In genomic region chr20:1934162-1934561, GRCh38 we compare ENCODE assay signal across 13 cellular contexts. TPM values are rescaled to one million over a fixed set of nuclear protein-coding genes. Genes with fewer than 3 reads are reported as not detected.
DNase-seq lines count a peak whose midpoint lies in the region; ATAC-seq and TF ChIP-seq lines count a peak whose summit lies in the region.
"Had no signal": no experiment of that assay in that cellular context is flagged by ENCODE, and none has a peak within 500 bp of the region (broad histone marks: within the 10 kb centered on the region; RNA-seq: fewer than 3 reads in every experiment).

No MANE protein-coding gene starts in this region.

- H3K36me3 ChIP-seq in GM23248 (ENCODE audit: low read depth), result 0 out of 2 replicates have a peak, but pooled peaks cover 6% of the 10 kb centered on the region
- peaks cover 26 to 27% of the 10 kb centered on the region in 2 donors for H3K36me3 ChIP-seq in ascending aorta
- H3K36me3 ChIP-seq in heart right ventricle, result peaks cover 0 to 71% (median 0%) of the 10 kb centered on the region in 9 donors
- H3K36me3 ChIP-seq in stomach, result peaks cover 0 to 61% (median 42%) of the 10 kb centered on the region in 4 donors

- DNase-seq in GM23248 (peak; percentile 95), ascending aorta (ENCODE audit: low spot score in 2 of 2) (no peak), heart right ventricle (no peak), stomach (no peak), DMS79 treated with DMSO at 0.1 percent for 48 hours (lab: John Stamatoyannopoulos, UW) (no peak), KG1 (lab: John Stamatoyannopoulos, UW) (no peak)
- DNase-seq: activated CD8-positive, alpha-beta T cell treated with anti-CD3 and anti-CD28 coated beads for 36 hours; activated naive CD4-positive, alpha-beta T cell treated with anti-CD3 and anti-CD28 coated beads, Interleukin-2, amount 10 ng/mL, durations not matched to agents 7 days and 5 days; DMS 273 treated with DMSO at 0.1 percent for 48 hours; naive B cell; NCI-H146 had no signal

- H3K27ac ChIP-seq in GM23248 (peak overlapping the region; percentile 98), ascending aorta (peak overlapping the region; percentile 32 to 68), heart right ventricle (peak overlapping the region in 9 of 10 donors; percentile 36 to 79 (median 70)), stomach (peak overlapping the region in 3 of 5 donors; percentile 20 to 49 (median 44))

- ATAC-seq in heart right ventricle, result peak in 3 of 8 donors; percentile 8 to 34 (median 20)
- no peak for ATAC-seq in GM21390 (IDR thresholded peaks at IDR 0.05; ENCODE audit: unreplicated experiment)
- no peak for ATAC-seq in GM19351 (IDR thresholded peaks at IDR 0.05; ENCODE audit: unreplicated experiment)
- ATAC-seq: activated CD8-positive, alpha-beta T cell treated with anti-CD3 and anti-CD28 coated beads for 36 hours had no signal

- no peaks in the 10 kb centered on the region for H3K9me2 ChIP-seq in GM23248 (ENCODE audit: insufficient read depth)

- TF ChIP-seq POLR2A in stomach (IDR thresholded peaks at IDR 0.05), result no peak

- intact Hi-C loops in ascending aorta (cut with DNase I), result loop anchor here (2.0 to 10.0 kb wide), 4 partner anchors 39 to 817 kb away; partner anchors contain the start of genes PSMF1, SIRPA and STK35
- intact Hi-C loops in heart right ventricle (cut with DNase I), result no loop called here
- intact Hi-C loops in stomach (cut with DNase I; ENCODE audit: low total_unique reads), result no loop called here

- no peak for TF ChIP-seq EP300 in stomach (IDR thresholded peaks at IDR 0.05)

- H2AFZ ChIP-seq in GM23248, result no peak overlapping the region

- H4K20me1 ChIP-seq in GM23248 (ENCODE audit: insufficient read depth), result no peaks in the 10 kb centered on the region

- H3K4me3 ChIP-seq in GM23248 (peak overlapping the region; percentile 39), ascending aorta (no peak overlapping the region), heart right ventricle (no peak overlapping the region), stomach (no peak overlapping the region)

- H3K4me1 ChIP-seq in GM23248 (ENCODE audit: insufficient read depth) (peaks cover 28% of the 10 kb centered on the region), ascending aorta (peaks cover 0 to 8% of the 10 kb centered on the region in 2 donors), heart right ventricle (peaks cover 0 to 44% (median 32%) of the 10 kb centered on the region in 9 donors), stomach (peaks cover 0 to 29% (median 2%) of the 10 kb centered on the region in 4 donors)

- H3F3A ChIP-seq in GM23248 (ENCODE audit: insufficient read depth), result peaks cover 44% of the 10 kb centered on the region

- TF ChIP-seq CTCF in ascending aorta (IDR thresholded peaks at IDR 0.05), result no peak
- TF ChIP-seq CTCF in heart right ventricle (IDR thresholded peaks at IDR 0.05), result no peak
- no peak for TF ChIP-seq CTCF in stomach (IDR thresholded peaks at IDR 0.05)

- H3K4me2 ChIP-seq in GM23248 (ENCODE audit: unreplicated experiment), result peak overlapping the region; percentile 76

- 0 to 4% methylated on average over 1 of the region's 1 CpG for WGBS in GM23248 (ENCODE audit: low coverage in 1 of 2, low lambda C conversion rate in 2 of 2, missing lambda C conversion rate in 2 of 2), 2 experiments
- WGBS in heart right ventricle, 2 donors, result 29 to 57% methylated on average over 1 of the region's 1 CpG
- 52 to 80% (median 73%) methylated on average over 1 of the region's 1 CpG for WGBS in stomach, 5 donors

- in situ Hi-C loops in GM23248 (cut with MboI), result no loop called here

- H3K79me2 ChIP-seq in GM23248 (ENCODE audit: insufficient read depth), result no peaks in the 10 kb centered on the region

- H3K27me3 ChIP-seq in GM23248 (replicated peaks; ENCODE audit: insufficient read depth) (no peaks in the 10 kb centered on the region), ascending aorta (no peaks in the 10 kb centered on the region), heart right ventricle (no peaks in the 10 kb centered on the region), stomach (no peaks in the 10 kb centered on the region)

- H3K9ac ChIP-seq in GM23248, result peak overlapping the region; percentile 76

- H3K9me3 ChIP-seq in GM23248 (ENCODE audit: low read depth), result no peaks in the 10 kb centered on the region
- no peaks in the 10 kb centered on the region for H3K9me3 ChIP-seq in ascending aorta
- peaks cover 0 to 5% (median 0%) of the 10 kb centered on the region in 11 donors for H3K9me3 ChIP-seq in heart right ventricle
- H3K9me3 ChIP-seq in stomach, result no peaks in the 10 kb centered on the region

RNA-seq across cellular contexts. Expression of gene SIRPA, which starts 39.0 kb away (rescaled TPM):
- total RNA-seq in GM23248 (2014; rRNA removed; shearing (Covaris generic)), result 73.5 and 93.3 TPM in 2 replicates
- polyA plus RNA-seq in GM23248 (2016; fragmentation: Nextera tagmentation; extraction: Ambion mirVana) (101 and 102 TPM in 2 replicates), heart right ventricle (10 to 100 TPM in 1 of 2 donors, 1 to 10 TPM in 1; 9.7 to 31.5 TPM), stomach (1 to 10 TPM; 5.7 to 8.5 (median 7.0) TPM)
- total RNA-seq in ascending aorta (72.8 TPM), heart right ventricle (10 to 100 TPM; 16.7 to 45.8 (median 24.8) TPM), stomach (10 to 100 TPM in 1 of 5 donors, 1 to 10 TPM in 3, under 1 TPM in 1; 0.29 to 35.5 (median 8.8) TPM)

RNA-seq across cellular contexts. Expression of gene PDYN, which starts 59.7 kb away (rescaled TPM):
- not detected in 2 replicates for total RNA-seq in GM23248 (2014; rRNA removed; shearing (Covaris generic))
- not detected in 2 replicates for polyA plus RNA-seq in GM23248 (2016; fragmentation: Nextera tagmentation; extraction: Ambion mirVana)
- not detected for total RNA-seq in ascending aorta
- not detected for total RNA-seq in heart right ventricle
- polyA plus RNA-seq in heart right ventricle, result not detected
- total RNA-seq in stomach, result not detected
- not detected for polyA plus RNA-seq in stomach
- total RNA-seq: activated CD8-positive, alpha-beta T cell treated with anti-CD3 and anti-CD28 coated beads for 36 hours had no signal

Comparison
In these comparisons a context has a peak if more than half of its experiments do, and no peak if none do; other contexts are left out.
1. H3K27ac ChIP-seq: peak in every context shown above with its lines; median percentile 98 in GM23248; 70 in heart right ventricle; 50 in ascending aorta; 44 in stomach.